24 cellular contexts compared by ENCODE assay signal in genomic region chr5:7039058-7039457, GRCh38.
DNase-seq lines count a peak whose midpoint lies in the region; ATAC-seq, FAIRE-seq and TF ChIP-seq lines count a peak whose summit lies in the region.
"Had no signal": no experiment of that assay in that cellular context is flagged by ENCODE, and none has a peak within 500 bp of the region (broad histone marks: within the 10 kb centered on the region; RNA-seq: fewer than 3 reads in every experiment).

No MANE protein-coding gene starts in this region.

- H3K27me3 ChIP-seq in K562 (ENCODE audit: control insufficient read depth in 2 of 2, insufficient read depth in 2 of 2, low read length in 2 of 2) (no peaks in the 10 kb centered on the region), ascending aorta (no peaks in the 10 kb centered on the region)
- H3K27me3 ChIP-seq: BE2C; BLaER1 treated with 17β-estradiol and CSF1 and Interleukin-3, amounts not matched to agents 10 nM and 100 nM had no signal

- ATAC-seq in K562, result no peak
- ATAC-seq: A549 had no signal

- H2AFZ ChIP-seq in K562 (ENCODE audit: low read depth, low read length), result no peak overlapping the region

- BruUV-seq in K562 (replicated peaks; lab: Mats Ljungman, UMichigan), result no TSS peak

- H3K9me3 ChIP-seq in K562 (replicated peaks; ENCODE audit: control insufficient read depth, insufficient read depth, low read depth, low read length) (no peaks in the 10 kb centered on the region), ascending aorta (no peaks in the 10 kb centered on the region)
- H3K9me3 ChIP-seq: A549, BE2C, HAP-1 had no signal

- H3K4me2 ChIP-seq in K562 (ENCODE audit: insufficient read depth, low read length), result no peak overlapping the region
- H3K4me2 ChIP-seq: A549; BLaER1 treated with 17β-estradiol and CSF1 and Interleukin-3, amounts not matched to agents 10 nM and 100 nM had no signal

- no peaks in the 10 kb centered on the region for H3K79me2 ChIP-seq in K562 (ENCODE audit: control insufficient read depth, insufficient read depth, low read length)

- H3K27ac ChIP-seq in K562 (ENCODE audit: extremely low read depth, low read depth, low read length), result no peak overlapping the region
- H3K27ac ChIP-seq in ascending aorta, result no peak overlapping the region
- H3K27ac ChIP-seq: A549; BLaER1 treated with 17β-estradiol and CSF1 and Interleukin-3, amounts not matched to agents 10 nM and 100 nM had no signal

- CTCF ChIA-PET in K562 (lab: Yijun Ruan, JAX; ENCODE audit: low intra/inter-chr PET ratio), result no interaction called here

- TF ChIP-seq RAD21 in K562 (CRISPR knock-in tag; conservative IDR thresholded peaks at IDR 0.05 in 1 of 2, IDR thresholded peaks at IDR 0.05 in 1 of 2), result no peak

- FAIRE-seq in K562 (lab: Jason Lieb, UNC), result no peak
- FAIRE-seq: A549, GM12891, GM18507, H54 had no signal

- TF ChIP-seq EP300 in K562 (IDR thresholded peaks at IDR 0.05; ENCODE audit: low read length), result no peak

- H3K36me3 ChIP-seq in K562 (ENCODE audit: control insufficient read depth, insufficient read depth, low read length) (no peaks in the 10 kb centered on the region), ascending aorta (no peaks in the 10 kb centered on the region)
- H3K36me3 ChIP-seq: BE2C; BLaER1 treated with 17β-estradiol and CSF1 and Interleukin-3, amounts not matched to agents 10 nM and 100 nM; HAP-1 had no signal

- H4K20me1 ChIP-seq in K562 (replicated peaks; ENCODE audit: control insufficient read depth, insufficient read depth, low read length), result no peaks in the 10 kb centered on the region
- H4K20me1 ChIP-seq: BLaER1 treated with 17β-estradiol and CSF1 and Interleukin-3, amounts not matched to agents 10 nM and 100 nM had no signal

- POLR2A ChIA-PET in K562 (lab: Yijun Ruan, JAX), result no interaction called here

- no peak overlapping the region for H3K9ac ChIP-seq in K562 (ENCODE audit: insufficient read depth in 1 of 2, low read depth in 2 of 2, low read length in 2 of 2)
- H3K9ac ChIP-seq: BLaER1 treated with 17β-estradiol and CSF1 and Interleukin-3, amounts not matched to agents 10 nM and 100 nM had no signal

- TF ChIP-seq CTCF in K562 (IDR thresholded peaks at IDR 0.05 in 2 of 3, conservative IDR thresholded peaks at IDR 0.05 in 1 of 3; ENCODE audit: insufficient read depth in 2 of 3, low read depth in 1 of 3, low read length in 3 of 3) (no peak), ascending aorta (IDR thresholded peaks at IDR 0.05) (no peak)

- no peaks in the 10 kb centered on the region for H3K9me1 ChIP-seq in K562 (ENCODE audit: control insufficient read depth, insufficient read depth, low read length)

- no peak overlapping the region for H3K4me3 ChIP-seq in K562
- no peak overlapping the region for H3K4me3 ChIP-seq in ascending aorta
- H3K4me3 ChIP-seq: A549; BLaER1 treated with 17β-estradiol and CSF1 and Interleukin-3, amounts not matched to agents 10 nM and 100 nM; HAP-1 had no signal

- H3K4me1 ChIP-seq in K562 (replicated peaks in 1 of 2; ENCODE audit: control insufficient read depth in 2 of 2, insufficient read depth in 2 of 2, low read length in 2 of 2) (no peaks in the 10 kb centered on the region), ascending aorta (no peaks in the 10 kb centered on the region)
- H3K4me1 ChIP-seq: A549, BE2C, HAP-1 had no signal

- in situ Hi-C loops in K562 (cut with MboI), result no loop called here

- DNase-seq in DMS53 (lab: John Stamatoyannopoulos, UW) (peak; percentile 84), M059J (ENCODE audit: low read depth) (peak; percentile 3), K562 (ENCODE audit: extremely low read depth in 1 of 4, low spot score in 3 of 4) (no peak), HUDEP-2 (lab: John Stamatoyannopoulos, UW; ENCODE audit: unreplicated experiment in 76 of 76) (no peak), ascending aorta (ENCODE audit: low spot score in 2 of 2) (no peak), NCI-H345 treated with DMSO at 0.1 percent for 48 hours (lab: John Stamatoyannopoulos, UW; ENCODE audit: unreplicated experiment) (no peak)
- DNase-seq: 8988T; ACHN; AML-193; BE2C; Calu3; CD4-positive, alpha-beta T cell; CD8-positive, alpha-beta memory T cell; COR-L47; DMS79; GF-D8; GOT3; HFFc6 had no signal

- 2% methylated on average over 3 of the region's 3 CpGs for WGBS in K562 (ENCODE audit: insufficient coverage, low coverage, missing lambda C conversion rate)

- intact Hi-C loops in K562 (cut with micrococcal nuclease), result no loop called here
- intact Hi-C loops in ascending aorta (cut with DNase I), result no loop called here

- TF ChIP-seq POLR2A in K562 (conservative IDR thresholded peaks at IDR 0.05), result no peak

TF ChIP-seq in K562, 482 proteins besides CTCF, POLR2A, EP300 and RAD21:
- TF ChIP-seq GTF2F1 (IDR thresholded peaks at IDR 0.05; ENCODE audit: low read depth, low read length) (no peak), TCFL5 (CRISPR knock-in tag; conservative IDR thresholded peaks at IDR 0.05) (no peak), BDP1 (IDR thresholded peaks at IDR 0.05; ENCODE audit: insufficient read depth, insufficient read length) (no peak), FOXA3 (CRISPR knock-in tag; conservative IDR thresholded peaks at IDR 0.05 in 1 of 2, IDR thresholded peaks at IDR 0.05 in 1 of 2) (peak in 1 of 2 experiments; percentile 80; a peak in 2 of 4 replicates), ZFP36 (IDR thresholded peaks at IDR 0.05; ENCODE audit: low read depth, low read length, partially characterized antibody) (no peak), ZNF408 (CRISPR knock-in tag; IDR thresholded peaks at IDR 0.05; ENCODE audit: low read depth) (no peak), ZNF696 (CRISPR knock-in tag; conservative IDR thresholded peaks at IDR 0.05) (no peak), ESRRA (IDR thresholded peaks at IDR 0.05; ENCODE audit: borderline replicate concordance, low read depth) (0 out of 2 replicates have a peak, but pooled peaks have one; percentile 13), HMG20B (CRISPR knock-in tag; IDR thresholded peaks at IDR 0.05) (no peak)

Comparison
In these comparisons a context has a peak if more than half of its experiments do, and no peak if none do; other contexts are left out.
1. DNase-seq: peak in DMS53 (single experiment) and M059J (single experiment); none in K562 (0 of 4), HUDEP-2 (0 of 76), ascending aorta (0 of 2) and NCI-H345 treated with DMSO at 0.1 percent for 48 hours (single experiment).